Comparison of ENCODE assay signal across 8 cellular contexts in genomic region chr14:106694638-106695393, GRCh38.
DNase-seq lines count a peak whose midpoint lies in the region; ATAC-seq and TF ChIP-seq lines count a peak whose summit lies in the region.

No MANE protein-coding gene starts in this region.

- peak; percentile 83 for ATAC-seq in mucosa of descending colon
- no peak for ATAC-seq in foreskin keratinocyte
- ATAC-seq in sciatic nerve, result no peak

- no peaks in the 10 kb centered on the region for H3K27me3 ChIP-seq in foreskin keratinocyte

- no peak for TF ChIP-seq CTCF in mucosa of descending colon (IDR thresholded peaks at IDR 0.05)
- no peak for TF ChIP-seq CTCF in foreskin keratinocyte (conservative IDR thresholded peaks at IDR 0.05)

- DNase-seq in GM19238 (ENCODE audit: insufficient read length, low spot score) (peak; percentile 25), NCI-H2029 (lab: John Stamatoyannopoulos, UW) (peak; percentile 17), mucosa of descending colon (peak; percentile 35 to 72 (median 71)), foreskin keratinocyte (no peak), sciatic nerve (ENCODE audit: low spot score) (no peak), HUDEP-2 (lab: John Stamatoyannopoulos, UW; ENCODE audit: unreplicated experiment in 76 of 76) (no peak), posterior vena cava (ENCODE audit: low spot score) (no peak)
- peak; percentile 80 for DNase-seq in activated CD8-positive, alpha-beta memory T cell treated with anti-CD3 and anti-CD28 coated beads for 24 hours

- no peaks in the 10 kb centered on the region for H3K36me3 ChIP-seq in mucosa of descending colon (ENCODE audit: low read depth)

- no peaks in the 10 kb centered on the region for H3K9me3 ChIP-seq in mucosa of descending colon

- no peak overlapping the region for H3K4me3 ChIP-seq in mucosa of descending colon

- intact Hi-C loops in mucosa of descending colon (cut with DNase I, micrococcal nuclease) (no loop called here), sciatic nerve (cut with DNase I) (no loop called here), posterior vena cava (cut with DNase I) (no loop called here)

- H3K4me1 ChIP-seq in mucosa of descending colon (ENCODE audit: low read depth) (no peaks in the 10 kb centered on the region), foreskin keratinocyte (no peaks in the 10 kb centered on the region)

- H3K27ac ChIP-seq in foreskin keratinocyte, result no peak overlapping the region

Comparison
In these comparisons a context has a peak if more than half of its experiments do, and no peak if none do; other contexts are left out.
1. DNase-seq: peak in GM19238 (single experiment), NCI-H2029 (single experiment), activated CD8-positive, alpha-beta memory T cell treated with anti-CD3 and anti-CD28 coated beads for 24 hours (single experiment) and mucosa of descending colon (3 of 3); none in foreskin keratinocyte (0 of 2), sciatic nerve (single experiment), HUDEP-2 (0 of 76) and posterior vena cava (single experiment).